In genomic region chr9:124617477-124618141, GRCh38 we compare ENCODE assay signal across 8 cellular contexts.
DNase-seq lines count a peak whose midpoint lies in the region; ATAC-seq, FAIRE-seq and TF ChIP-seq lines count a peak whose summit lies in the region.

No MANE protein-coding gene starts in this region.

- intact Hi-C loops in body of pancreas (cut with DNase I): loop anchor here (5.0 kb wide), 1 partner anchor 90 kb away; no protein-coding TSS in a partner anchor

- TF ChIP-seq POLR2A in body of pancreas (IDR thresholded peaks at IDR 0.05): no peak

- H3K9ac ChIP-seq in iPS-20b (ENCODE audit: low read depth, low read length): 0 out of 2 replicates have a peak overlapping the region, but pooled peaks have one; percentile 40

- peaks cover 10% of the 10 kb centered on the region for H3K4me1 ChIP-seq in body of pancreas
- H3K4me1 ChIP-seq in iPS-20b (ENCODE audit: insufficient read depth, low read length): peaks cover 27% of the 10 kb centered on the region; the same call in 1 of the 2 replicates

- FAIRE-seq in TTC549 (lab: Jason Lieb, UNC): peak; percentile 74

- ATAC-seq in body of pancreas (peak; percentile 76), HG03469 (IDR thresholded peaks at IDR 0.05; ENCODE audit: unreplicated experiment) (no peak)

- H3K4me3 ChIP-seq in AG04450 (ENCODE audit: low read depth, low read length): no peak overlapping the region
- H3K4me3 ChIP-seq in body of pancreas: no peak overlapping the region
- H3K4me3 ChIP-seq in iPS-20b (ENCODE audit: low read length): peak overlapping the region; percentile 21; the same call in 1 of the 2 replicates

- H3K36me3 ChIP-seq in body of pancreas (replicated peaks in 1 of 2; ENCODE audit: insufficient read depth in 1 of 2, low read depth in 2 of 2) (no peaks in the 10 kb centered on the region), iPS-20b (ENCODE audit: insufficient read depth, low read depth, low read length) (no peaks in the 10 kb centered on the region)

- H3K9me3 ChIP-seq in AG04450 (ENCODE audit: control insufficient read depth, insufficient read depth, low read length) (no peaks in the 10 kb centered on the region), body of pancreas (no peaks in the 10 kb centered on the region), iPS-20b (ENCODE audit: insufficient read depth, low read depth, low read length) (no peaks in the 10 kb centered on the region)

- H3K27me3 ChIP-seq in AG04450 (ENCODE audit: control insufficient read depth, insufficient read depth, low read length) (peaks cover 4% of the 10 kb centered on the region), body of pancreas (no peaks in the 10 kb centered on the region), iPS-20b (ENCODE audit: insufficient read depth, low read length) (no peaks in the 10 kb centered on the region)

- 7 to 8% methylated on average over 3 of the region's 3 CpGs for WGBS in body of pancreas, 2 donors

- TF ChIP-seq CTCF in AG04450 (IDR thresholded peaks at IDR 0.05; ENCODE audit: low read depth, low read length) (peak; percentile 98), body of pancreas (IDR thresholded peaks at IDR 0.05) (peak; percentile 68 to 90 (median 84))

- POLR2A ChIA-PET in AG04450 (lab: Yijun Ruan, JAX): interaction anchor here (0.6 kb wide), 1 partner anchor 69 kb away, joined by 3 read pairs; no protein-coding TSS in a partner anchor

- CTCF ChIA-PET in AG04450 (lab: Charles Lee): interaction anchor here (0.6 to 8.5 kb wide), 71 partner anchors 9 to 235 kb away, joined by 3 to 314 read pairs (median 5); partner anchors contain the start of gene WDR38

- H3K27ac ChIP-seq in AG04450 (ENCODE audit: low read depth, low read length) (no peak overlapping the region), body of pancreas (peak overlapping the region in 3 of 4 donors; percentile 46 to 71 (median 70)), iPS-20b (ENCODE audit: low read length) (no peak overlapping the region)

- peak; percentile 48 for DNase-seq in AG04450 (ENCODE audit: low read depth, low spot score)
- DNase-seq in GM19238 (ENCODE audit: insufficient read length, low spot score): peak; percentile 40
- DNase-seq in NCI-H146 (lab: John Stamatoyannopoulos, UW): peak; percentile 49
- DNase-seq in body of pancreas: peak; percentile 76 to 85 (median 82)
- DNase-seq in stimulated activated CD4-positive, alpha-beta T cell treated with anti-CD3 and anti-CD28 coated beads, Interleukin-12 subunit alpha, Interleukin-12 subunit beta, amount 100 ng/mL, for 4 hours: peak; percentile 70

Comparison
In these comparisons a context has a peak if more than half of its experiments do, and no peak if none do; other contexts are left out.
1. H3K27ac ChIP-seq: peak in body of pancreas (3 of 4); none in AG04450 (single experiment) and iPS-20b (single experiment).
2. Peak in every context shown above with its lines, with median percentiles within 50 percentile points of each other: DNase-seq.